ENCODE assay signal across 6 cellular contexts in the genomic region with DNA sequence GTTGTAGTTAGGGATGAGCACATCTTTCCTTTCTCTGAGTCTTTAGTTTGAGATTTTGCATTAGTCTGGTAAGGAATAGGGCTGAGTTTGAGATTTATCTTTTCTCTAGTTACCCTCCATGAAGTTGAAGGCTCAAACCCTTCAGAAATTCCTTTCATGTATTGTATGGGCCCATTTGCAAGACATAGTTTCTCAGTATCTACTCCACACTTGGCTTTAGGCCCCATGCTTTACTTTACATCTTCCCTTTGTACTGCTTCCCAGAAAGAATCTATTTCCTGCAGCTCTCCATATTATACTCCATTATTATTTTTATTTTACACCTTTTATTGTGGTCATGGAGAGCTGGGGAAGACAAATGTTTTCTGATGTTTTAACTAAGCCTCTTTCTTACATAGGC.
"Had no signal": no experiment of that assay in that cellular context is flagged by ENCODE, and none has a peak within 500 bp of the region (broad histone marks: within the 10 kb centered on the region; RNA-seq: fewer than 3 reads in every experiment).

No MANE protein-coding gene starts in this region.

- H3K27ac ChIP-seq: GM23248 had no signal

- H3K9ac ChIP-seq: GM23248 had no signal

- DNase-seq: GM23248, H9, HCEC 1CT, IMR-90 had no signal

- H3K4me3 ChIP-seq: GM23248, K562 had no signal

- ATAC-seq: K562 had no signal

- H2AFZ ChIP-seq: GM23248 had no signal

- H3K4me3 Mint-ChIP-seq: H9 had no signal

- FAIRE-seq: HTR-8/SVneo, K562 had no signal
